21 cellular contexts compared by ENCODE assay signal in the genomic region with DNA sequence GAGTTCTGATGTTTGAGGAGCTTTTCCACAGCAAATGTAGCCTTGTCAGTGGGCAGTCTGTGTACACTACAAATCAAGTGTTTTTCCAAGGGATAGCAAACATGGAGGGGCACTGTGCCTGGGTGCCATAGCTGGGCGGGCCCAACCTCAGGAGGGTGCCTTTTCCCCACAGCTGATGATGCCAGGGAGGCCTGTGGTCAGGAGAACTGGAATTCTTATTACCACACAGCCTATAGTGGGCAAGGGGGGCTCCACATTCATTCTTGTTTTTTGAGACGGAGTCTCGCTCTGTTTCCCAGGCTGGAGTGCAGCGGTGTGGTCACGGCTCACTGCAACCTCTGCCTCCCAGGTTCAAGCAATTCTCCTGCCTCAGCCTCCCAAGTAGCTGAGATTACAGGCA.
"Had no signal": no experiment of that assay in that cellular context is flagged by ENCODE, and none has a peak within 500 bp of the region (broad histone marks: within the 10 kb centered on the region; RNA-seq: fewer than 3 reads in every experiment).

No MANE protein-coding gene starts in this region.

- H3K9me3 ChIP-seq: heart left ventricle, mucosa of descending colon, testis, tibial nerve had no signal

- H2AFZ ChIP-seq: parathyroid adenoma had no signal

- DNase-seq: central memory CD4-positive, alpha-beta T cell; effector memory CD4-positive, alpha-beta T cell; foreskin keratinocyte; heart left ventricle; hypothalamus; kidney glomerular epithelial cell; mammary epithelial cell; mucosa of descending colon; naive B cell; occipital lobe; right cardiac atrium; stimulated activated CD4-positive, alpha-beta T cell treated with anti-CD3 and anti-CD28 coated beads, Interleukin-4, amount 100 ng/mL, for 1 hour; stimulated activated CD8-positive, alpha-beta memory T cell treated with anti-CD3 and anti-CD28 coated beads, Interleukin-4, amount 100 ng/mL, for 48 hours; stimulated activated naive CD8-positive, alpha-beta T cell treated with anti-CD3 and anti-CD28 coated beads, Interleukin-15, Interleukin-2, amounts not matched to agents 100 U/mL and 50 U/mL, for 24 hours; testis had no signal

- H3K4me3 ChIP-seq: coronary artery, heart left ventricle, mucosa of descending colon, testis, tibial nerve had no signal

- H3K27me3 ChIP-seq: foreskin keratinocyte, heart left ventricle, testis, tibial nerve had no signal

- H3K4me1 ChIP-seq: foreskin keratinocyte, parathyroid adenoma, testis had no signal

- H3K9ac ChIP-seq: parathyroid adenoma had no signal

- FAIRE-seq: islet of Langerhans had no signal

- H3K79me2 ChIP-seq: parathyroid adenoma had no signal

- H3K27ac ChIP-seq: coronary artery, epithelial cell of prostate, foreskin keratinocyte, parathyroid adenoma, testis, tibial nerve had no signal

- ATAC-seq: foreskin keratinocyte; heart left ventricle; mucosa of descending colon; right cardiac atrium; stimulated activated effector memory CD8-positive, alpha-beta T cell treated with anti-CD3 and anti-CD28 coated beads, Interleukin-12 subunit alpha, Interleukin-12 subunit beta, amount 100 ng/mL, for 72 hours; stimulated activated naive CD8-positive, alpha-beta T cell treated with anti-CD3 and anti-CD28 coated beads, Interleukin-15, Interleukin-2, amounts not matched to agents 100 U/mL and 50 U/mL, for 24 hours had no signal
